11 cellular contexts compared by ENCODE assay signal in genomic region chr20:49675368-49676151, GRCh38. TPM values are rescaled to one million over a fixed set of nuclear protein-coding genes. Genes with fewer than 3 reads are reported as not detected.
DNase-seq lines count a peak whose midpoint lies in the region; ATAC-seq and TF ChIP-seq lines count a peak whose summit lies in the region.
"Had no signal": no experiment of that assay in that cellular context is flagged by ENCODE, and none has a peak within 500 bp of the region (broad histone marks: within the 10 kb centered on the region; RNA-seq: fewer than 3 reads in every experiment).

No MANE protein-coding gene starts in this region.

- H3K4me2 ChIP-seq in mesendoderm (ENCODE audit: low read length), result no peak overlapping the region

- H4K8ac ChIP-seq in mesendoderm (ENCODE audit: low read depth, low read length), result no peak overlapping the region

- H3K4me3 ChIP-seq in breast epithelium, result no peak overlapping the region
- H3K4me3 ChIP-seq in mesendoderm (ENCODE audit: low read length), result no peak overlapping the region
- H3K4me3 ChIP-seq: sigmoid colon had no signal

- H2BK120ac ChIP-seq in mesendoderm (ENCODE audit: low read depth, low read length), result no peak overlapping the region

- CTCF ChIA-PET in MCF 10A (lab: Yijun Ruan, JAX), result interaction anchor here (0.6 to 2.4 kb wide), 23 partner anchors 8 to 396 kb away, joined by 3 to 9 read pairs (median 4); no protein-coding TSS in a partner anchor
- CTCF ChIA-PET in activated naive CD4-positive, alpha-beta T cell treated with anti-CD3 and anti-CD28 coated beads, Interleukin-2, amount 10 ng/mL, durations not matched to agents 7 days and 5 days (lab: Charles Lee), result interaction anchor here (1.0 to 1.1 kb wide), 2 partner anchors 48 to 213 kb away, joined by 3 read pairs; no protein-coding TSS in a partner anchor

- peaks cover 74% of the 10 kb centered on the region for H3K79me2 ChIP-seq in mesendoderm (ENCODE audit: control insufficient read depth, insufficient read depth, low read length)

- no peak for TF ChIP-seq CTCF in MCF 10A (IDR thresholded peaks at IDR 0.05; ENCODE audit: unreplicated experiment)
- TF ChIP-seq CTCF in breast epithelium (IDR thresholded peaks at IDR 0.05), result no peak

- H2BK15ac ChIP-seq in mesendoderm (replicated peaks; ENCODE audit: low read depth), result no peak overlapping the region

- TF ChIP-seq POLR2A in breast epithelium (IDR thresholded peaks at IDR 0.05) (no peak), erythroblast (IDR thresholded peaks at IDR 0.05; ENCODE audit: low read length) (no peak)

- intact Hi-C loops in MCF 10A (cut with micrococcal nuclease) (no loop called here), breast epithelium (cut with DNase I; ENCODE audit: low total_unique reads) (no loop called here)

- H3K27ac ChIP-seq in breast epithelium (peak overlapping the region in 1 of 2 donors; percentile 56), mesendoderm (ENCODE audit: low read depth, low read length) (no peak overlapping the region)

- no peaks in the 10 kb centered on the region for H3K36me3 Mint-ChIP-seq in MCF 10A (ENCODE audit: insufficient read depth, unreplicated experiment)
- H3K36me3 Mint-ChIP-seq in activated naive CD4-positive, alpha-beta T cell treated with anti-CD3 and anti-CD28 coated beads, Interleukin-2, amount 10 ng/mL, durations not matched to agents 7 days and 5 days, result no peaks in the 10 kb centered on the region

- BruUV-seq in MCF 10A (replicated peaks; lab: Mats Ljungman, UMichigan), result no TSS peak

- H3K36me3 ChIP-seq in breast epithelium, result no peaks in the 10 kb centered on the region
- H3K36me3 ChIP-seq in mesendoderm (ENCODE audit: control insufficient read depth, insufficient read depth, low read length), result no peaks in the 10 kb centered on the region
- H3K36me3 ChIP-seq: sigmoid colon had no signal

- peak overlapping the region; percentile 66 for H3K27ac Mint-ChIP-seq in MCF 10A (ENCODE audit: low read depth, unreplicated experiment)
- no peak overlapping the region for H3K27ac Mint-ChIP-seq in activated naive CD4-positive, alpha-beta T cell treated with anti-CD3 and anti-CD28 coated beads, Interleukin-2, amount 10 ng/mL, durations not matched to agents 7 days and 5 days

- no peak overlapping the region for H3K23ac ChIP-seq in mesendoderm (ENCODE audit: low read length)

- no peak overlapping the region for H3K56ac ChIP-seq in mesendoderm (ENCODE audit: low read length)

- no peak overlapping the region for H3K18ac ChIP-seq in mesendoderm (ENCODE audit: low read length)

- DNase-seq in MCF 10A (ENCODE audit: unreplicated experiment), result no peak
- DNase-seq in breast epithelium (ENCODE audit: low spot score in 2 of 2), result no peak
- peak; percentile 16 to 41 for DNase-seq in erythroblast (lab: John Stamatoyannopoulos, UW)
- no peak for DNase-seq in activated naive CD4-positive, alpha-beta T cell treated with anti-CD3 and anti-CD28 coated beads, Interleukin-2, amount 10 ng/mL, durations not matched to agents 7 days and 5 days
- DNase-seq in medulla oblongata (ENCODE audit: extremely low spot score), result no peak
- no peak for DNase-seq in H4 (ENCODE audit: low spot score)
- DNase-seq in mesendoderm, result no peak
- DNase-seq: NCI-H1105, sigmoid colon had no signal

- H2BK5ac ChIP-seq in mesendoderm (ENCODE audit: low read length), result no peak overlapping the region

- no peak overlapping the region for H3K9ac ChIP-seq in mesendoderm (ENCODE audit: low read length)

- no peak overlapping the region for H2AK5ac ChIP-seq in mesendoderm (ENCODE audit: low read length)

- H3K4me3 Mint-ChIP-seq in MCF 10A (ENCODE audit: unreplicated experiment), result no peak overlapping the region
- H3K4me3 Mint-ChIP-seq in activated naive CD4-positive, alpha-beta T cell treated with anti-CD3 and anti-CD28 coated beads, Interleukin-2, amount 10 ng/mL, durations not matched to agents 7 days and 5 days, result no peak overlapping the region
- H3K4me3 Mint-ChIP-seq: B cell had no signal

- peaks cover 62% of the 10 kb centered on the region for H3K4me1 Mint-ChIP-seq in MCF 10A (ENCODE audit: insufficient read depth, unreplicated experiment)
- H3K4me1 Mint-ChIP-seq in activated naive CD4-positive, alpha-beta T cell treated with anti-CD3 and anti-CD28 coated beads, Interleukin-2, amount 10 ng/mL, durations not matched to agents 7 days and 5 days, result peaks cover 51% of the 10 kb centered on the region

- peak; percentile 34 for ATAC-seq in HG03469 (IDR thresholded peaks at IDR 0.05; ENCODE audit: unreplicated experiment)

- WGBS in mesendoderm (ENCODE audit: extremely low coverage, insufficient coverage, low lambda C conversion rate), result no CpG with 5 or more reads among the region's 9 CpGs

- no peaks in the 10 kb centered on the region for H3K27me3 Mint-ChIP-seq in MCF 10A (ENCODE audit: insufficient read depth, unreplicated experiment)
- H3K27me3 Mint-ChIP-seq in activated naive CD4-positive, alpha-beta T cell treated with anti-CD3 and anti-CD28 coated beads, Interleukin-2, amount 10 ng/mL, durations not matched to agents 7 days and 5 days, result no peaks in the 10 kb centered on the region
- H3K27me3 Mint-ChIP-seq: B cell had no signal

- H3K27me3 ChIP-seq in breast epithelium (no peaks in the 10 kb centered on the region), mesendoderm (ENCODE audit: insufficient read depth, low read length, poor library complexity) (no peaks in the 10 kb centered on the region)
- H3K27me3 ChIP-seq: sigmoid colon had no signal

- no peaks in the 10 kb centered on the region for H3K9me3 ChIP-seq in breast epithelium
- H3K9me3 ChIP-seq: sigmoid colon had no signal

- H3K9me3 Mint-ChIP-seq in MCF 10A (ENCODE audit: unreplicated experiment), result no peaks in the 10 kb centered on the region
- H3K9me3 Mint-ChIP-seq in activated naive CD4-positive, alpha-beta T cell treated with anti-CD3 and anti-CD28 coated beads, Interleukin-2, amount 10 ng/mL, durations not matched to agents 7 days and 5 days, result no peaks in the 10 kb centered on the region

- no peak overlapping the region for H3K4ac ChIP-seq in mesendoderm (ENCODE audit: low read depth, low read length)

- H3K4me1 ChIP-seq in breast epithelium (peaks cover 5 to 19% of the 10 kb centered on the region in 2 donors), mesendoderm (ENCODE audit: control insufficient read depth, low read depth, low read length) (peaks cover 29% of the 10 kb centered on the region)

- POLR2A ChIA-PET in MCF 10A (lab: Yijun Ruan, JAX), result interaction anchor here (0.5 to 2.1 kb wide), 22 partner anchors 10 to 394 kb away, joined by 3 to 15 read pairs (median 4); partner anchors contain the start of gene B4GALT5

- H4K5ac ChIP-seq in mesendoderm (ENCODE audit: low read length), result no peak overlapping the region

- peaks cover 14% of the 10 kb centered on the region for H3K79me1 ChIP-seq in mesendoderm (ENCODE audit: low read length)

RNA-seq across cellular contexts. Expression of gene B4GALT5, which starts 38.1 kb away (rescaled TPM):
- total RNA-seq in MCF 10A (2022) (17.1 and 19.7 TPM in 2 replicates), breast epithelium (10 to 100 TPM; 16.8 to 33.8 (median 22.1) TPM)
- total RNA-seq in H4 (2014; rRNA removed; shearing (Covaris generic)), result 13.3 and 15.4 TPM in 2 replicates
- 59.6 TPM for polyA plus RNA-seq in mesendoderm (2013, experiment 1 of 2)
- 60.6 TPM for polyA plus RNA-seq in mesendoderm (2013, experiment 2 of 2)

Comparison
In these comparisons a context has a peak if more than half of its experiments do, and no peak if none do; other contexts are left out.
1. DNase-seq: peak in erythroblast (2 of 2); none in MCF 10A (single experiment), breast epithelium (0 of 2), activated naive CD4-positive, alpha-beta T cell treated with anti-CD3 and anti-CD28 coated beads, Interleukin-2, amount 10 ng/mL, durations not matched to agents 7 days and 5 days (single experiment), medulla oblongata (single experiment), H4 (single experiment) and mesendoderm (single experiment).